In the genomic region with DNA sequence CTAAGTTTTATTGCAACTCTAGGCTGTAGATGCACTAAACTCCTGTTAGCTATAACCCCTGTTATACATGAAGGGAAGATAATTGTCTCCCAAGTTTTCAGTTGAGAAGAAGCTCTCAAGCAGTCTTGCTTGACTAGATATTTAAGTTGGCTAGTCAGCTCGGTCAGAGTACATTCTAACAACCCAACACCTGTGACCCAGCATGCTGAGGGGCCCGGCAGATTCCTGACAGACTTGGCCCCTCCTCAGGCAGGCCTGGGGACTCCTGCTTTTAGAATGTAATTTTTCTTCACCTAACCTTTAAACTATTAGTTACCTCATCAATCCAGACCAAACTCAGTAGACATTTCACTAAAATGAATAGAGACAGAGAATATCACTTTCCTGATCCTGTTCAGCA, we compare ENCODE assay signal across 20 cellular contexts.
"Had no signal": no experiment of that assay in that cellular context is flagged by ENCODE, and none has a peak within 500 bp of the region (broad histone marks: within the 10 kb centered on the region; RNA-seq: fewer than 3 reads in every experiment).

No MANE protein-coding gene starts in this region.

- H3K9me3 Mint-ChIP-seq: neural crest cell had no signal

- H3K27ac ChIP-seq: epithelial cell of prostate, esophagus muscularis mucosa, gastrocnemius medialis, heart right ventricle, right atrium auricular region, stomach, thoracic aorta had no signal

- H3K4me1 ChIP-seq: gastrocnemius medialis, right atrium auricular region had no signal

- H3K27me3 ChIP-seq: esophagus muscularis mucosa, gastrocnemius medialis, heart right ventricle, right atrium auricular region had no signal

- DNase-seq: effector memory CD4-positive, alpha-beta T cell; gastrocnemius medialis; heart right ventricle; hypothalamus; kidney glomerular epithelial cell; mammary epithelial cell; mucosa of descending colon; naive thymus-derived CD8-positive, alpha-beta T cell; posterior cingulate gyrus; small intestine; stimulated activated CD4-positive, alpha-beta T cell treated with anti-CD3 and anti-CD28 coated beads, Interleukin-12 subunit alpha, Interleukin-12 subunit beta, amount 100 ng/mL, for 4 hours; stimulated activated naive CD4-positive, alpha-beta T cell; stomach; substantia nigra; trophoblast cell had no signal

- H3K36me3 Mint-ChIP-seq: naive thymus-derived CD8-positive, alpha-beta T cell had no signal

- H3K36me3 ChIP-seq: esophagus muscularis mucosa, gastrocnemius medialis, heart right ventricle, right atrium auricular region, stomach, thoracic aorta had no signal

- H3K4me3 ChIP-seq: esophagus muscularis mucosa, gastrocnemius medialis, heart right ventricle, mucosa of descending colon, right atrium auricular region, stomach, thoracic aorta had no signal

- H3K9me3 ChIP-seq: esophagus muscularis mucosa, gastrocnemius medialis, heart right ventricle, mucosa of descending colon, right atrium auricular region, stomach, thoracic aorta had no signal

- H3K4me3 Mint-ChIP-seq: naive thymus-derived CD8-positive, alpha-beta T cell; neural crest cell had no signal

- H3K4me1 Mint-ChIP-seq: naive thymus-derived CD8-positive, alpha-beta T cell had no signal

- H3K27ac Mint-ChIP-seq: naive thymus-derived CD8-positive, alpha-beta T cell had no signal
